Comparison of ENCODE assay signal across 26 cellular contexts in the genomic region with DNA sequence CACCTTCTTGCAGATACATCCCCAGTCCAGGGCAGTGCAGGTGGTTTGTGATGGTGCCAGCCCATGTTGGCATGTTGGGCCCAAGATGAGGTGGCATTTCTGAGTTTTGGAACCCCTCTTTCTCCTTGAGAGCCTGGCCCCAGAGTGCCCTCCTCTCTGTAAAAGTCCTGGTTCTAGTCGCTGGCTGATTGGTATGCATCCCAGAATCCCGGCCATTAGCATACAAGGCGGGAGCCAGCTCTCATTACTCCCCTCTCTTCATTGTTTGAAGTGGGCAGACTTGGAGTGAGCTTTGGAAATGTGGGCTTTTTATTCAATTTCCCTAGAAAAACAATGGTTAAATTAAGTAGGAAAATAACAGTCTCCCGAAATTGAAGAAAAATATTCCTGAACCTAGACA. TPM values are rescaled to one million over a fixed set of nuclear protein-coding genes. Genes with fewer than 3 reads are reported as not detected.
DNase-seq lines count a peak whose midpoint lies in the region; ATAC-seq and TF ChIP-seq lines count a peak whose summit lies in the region.
"Had no signal": no experiment of that assay in that cellular context is flagged by ENCODE, and none has a peak within 500 bp of the region (broad histone marks: within the 10 kb centered on the region; RNA-seq: fewer than 3 reads in every experiment).

No MANE protein-coding gene starts in this region.

- peak overlapping the region; percentile 41; the same call in 2 of the 3 replicates for H3K4me3 Mint-ChIP-seq in GM23338
- H3K4me3 Mint-ChIP-seq in glutamatergic neuron (ENCODE audit: unreplicated experiment) = peak overlapping the region; percentile 52
- peak overlapping the region; percentile 18 for H3K4me3 Mint-ChIP-seq in neural progenitor cell
- H3K4me3 Mint-ChIP-seq: activated T-cell treated with anti-CD3 and anti-CD28 coated beads, Interleukin-2, amount 50 U/mL, for 24 hours; CD4-positive, alpha-beta memory T cell; nephron progenitor cell; T-helper 1 cell treated with Interleukin-12 subunit alpha and Interleukin-12 subunit beta and Interleukin-4 antibody, amounts not matched to agents 30 μg/mL and 1 μg/mL, for 36 hours; type B pancreatic cell had no signal

- TF ChIP-seq POLR2A in erythroblast (IDR thresholded peaks at IDR 0.05; ENCODE audit: low read length) = no peak

- H3K9me2 ChIP-seq in GM23338 (ENCODE audit: insufficient read depth) = no peaks in the 10 kb centered on the region

- H3K36me3 ChIP-seq in GM23338 (ENCODE audit: insufficient read depth) = no peaks in the 10 kb centered on the region
- no peaks in the 10 kb centered on the region for H3K36me3 ChIP-seq in neural progenitor cell
- no peaks in the 10 kb centered on the region for H3K36me3 ChIP-seq in heart right ventricle
- H3K36me3 ChIP-seq: right lobe of liver had no signal

- H3K4me1 ChIP-seq in GM23338 (ENCODE audit: insufficient read depth) (peaks cover 82% of the 10 kb centered on the region), neural progenitor cell (peaks cover 35% of the 10 kb centered on the region), heart right ventricle (peaks cover 17 to 63% (median 42%) of the 10 kb centered on the region in 9 donors)

- TF ChIP-seq CTCF in GM23338 (conservative IDR thresholded peaks at IDR 0.05; ENCODE audit: low read depth in 2 of 2) = no peak
- TF ChIP-seq CTCF in glutamatergic neuron (IDR thresholded peaks at IDR 0.05; ENCODE audit: partially characterized antibody, unreplicated experiment) = no peak
- no peak for TF ChIP-seq CTCF in neural progenitor cell (IDR thresholded peaks at IDR 0.05)
- no peak for TF ChIP-seq CTCF in heart right ventricle (IDR thresholded peaks at IDR 0.05)

- no peak overlapping the region for H2AFZ ChIP-seq in GM23338
- no peak overlapping the region for H2AFZ ChIP-seq in neural progenitor cell (replicated peaks)

- H3K27me3 ChIP-seq in GM23338 (ENCODE audit: insufficient read depth) = no peaks in the 10 kb centered on the region
- H3K27me3 ChIP-seq in neural progenitor cell = no peaks in the 10 kb centered on the region
- no peaks in the 10 kb centered on the region for H3K27me3 ChIP-seq in heart right ventricle
- H3K27me3 ChIP-seq: right lobe of liver had no signal

- DNase-seq in GM23338 (ENCODE audit: low spot score) (peak; percentile 86), astrocyte of the hippocampus (ENCODE audit: low read depth, low spot score) (peak; percentile 70), glutamatergic neuron (no peak), neural progenitor cell (ENCODE audit: low spot score) (peak; percentile 67), erythroblast (lab: John Stamatoyannopoulos, UW) (no peak), heart right ventricle (no peak)
- no peak for DNase-seq in activated naive CD4-positive, alpha-beta T cell treated with Interleukin-2 at 50 U/mL for 16 hours
- DNase-seq: 8988T; activated CD4-positive, alpha-beta T cell treated with anti-CD3 and anti-CD28 coated beads for 48 hours; activated naive CD4-positive, alpha-beta T cell; activated T-cell treated with anti-CD3 and anti-CD28 coated beads, Interleukin-2, amount 50 U/mL, for 24 hours; AML-193; amniotic stem cell; CD4-positive, alpha-beta memory T cell; left ventricle myocardium superior; NCI-H1694; NCI-H526 treated with DMSO at 0.1 percent for 48 hours; nephron progenitor cell; right lobe of liver; stimulated activated CD4-positive, alpha-beta T cell treated with anti-CD3 and anti-CD28 coated beads, Interleukin-4, amount 100 ng/mL, for 4 hours; stimulated activated naive CD8-positive, alpha-beta T cell treated with anti-CD3 and anti-CD28 coated beads, Interleukin-15, Interleukin-2, amounts not matched to agents 100 U/mL and 50 U/mL, for 24 hours had no signal

- H3K9me3 ChIP-seq in neural progenitor cell (ENCODE audit: low read depth) (no peaks in the 10 kb centered on the region), heart right ventricle (no peaks in the 10 kb centered on the region)
- H3K9me3 ChIP-seq: right lobe of liver had no signal

- peaks cover 41% of the 10 kb centered on the region for H3F3A ChIP-seq in GM23338 (replicated peaks; ENCODE audit: low read depth)
- peaks cover 16% of the 10 kb centered on the region for H3F3A ChIP-seq in neural progenitor cell (ENCODE audit: low read depth)

- H3K27ac ChIP-seq in GM23338 (ENCODE audit: low read depth) = peak overlapping the region; percentile 56
- H3K27ac ChIP-seq in neural progenitor cell = no peak overlapping the region
- peak overlapping the region in 1 of 10 donors; percentile 7 for H3K27ac ChIP-seq in heart right ventricle
- H3K27ac ChIP-seq: right lobe of liver, SK-N-MC had no signal

- H3K79me2 ChIP-seq in GM23338 (replicated peaks; ENCODE audit: insufficient read depth) (peaks cover 79% of the 10 kb centered on the region), neural progenitor cell (ENCODE audit: low read depth) (peaks cover 91% of the 10 kb centered on the region)

- H3K4me3 ChIP-seq in GM23338 (peak overlapping the region; percentile 0; the same call in 1 of the 2 replicates), neural progenitor cell (no peak overlapping the region), heart right ventricle (no peak overlapping the region)
- H3K4me3 ChIP-seq: right lobe of liver, SK-N-MC had no signal

- ATAC-seq in GM23338 (peak; percentile 77), HG02870 (IDR thresholded peaks at IDR 0.05; ENCODE audit: unreplicated experiment) (no peak), heart right ventricle (no peak)
- ATAC-seq: left ventricle myocardium superior; right lobe of liver; stimulated activated naive CD8-positive, alpha-beta T cell treated with anti-CD3 and anti-CD28 coated beads, Interleukin-15, Interleukin-2, amounts not matched to agents 100 U/mL and 50 U/mL, for 24 hours had no signal

- intact Hi-C loops in heart right ventricle (cut with DNase I) = no loop called here

- 68 to 70% methylated on average over 4 of the region's 4 CpGs for WGBS in heart right ventricle, 2 donors

- H3K4me1 Mint-ChIP-seq in GM23338 = peaks cover 80% of the 10 kb centered on the region
- H3K4me1 Mint-ChIP-seq in glutamatergic neuron (ENCODE audit: low read depth, unreplicated experiment) = peaks cover 46% of the 10 kb centered on the region
- peaks cover 63% of the 10 kb centered on the region for H3K4me1 Mint-ChIP-seq in neural progenitor cell
- H3K4me1 Mint-ChIP-seq: CD4-positive, alpha-beta memory T cell had no signal

- H3K27ac Mint-ChIP-seq in GM23338 (peak overlapping the region; percentile 92), glutamatergic neuron (ENCODE audit: unreplicated experiment) (no peak overlapping the region), neural progenitor cell (peak overlapping the region; percentile 13)
- H3K27ac Mint-ChIP-seq: activated T-cell treated with anti-CD3 and anti-CD28 coated beads, Interleukin-2, amount 50 U/mL, for 24 hours; CD4-positive, alpha-beta memory T cell; nephron progenitor cell; T-helper 1 cell treated with Interleukin-12 subunit alpha and Interleukin-12 subunit beta and Interleukin-4 antibody, amounts not matched to agents 30 μg/mL and 1 μg/mL, for 36 hours; type B pancreatic cell had no signal

- peak overlapping the region; percentile 67 for H3K4me2 ChIP-seq in GM23338
- H3K4me2 ChIP-seq in neural progenitor cell = peak overlapping the region; percentile 55

- peaks cover 13% of the 10 kb centered on the region for H3K27me3 Mint-ChIP-seq in GM23338 (ENCODE audit: insufficient read depth, low read depth, poor library complexity)
- peaks cover 12% of the 10 kb centered on the region for H3K27me3 Mint-ChIP-seq in glutamatergic neuron (ENCODE audit: unreplicated experiment)
- H3K27me3 Mint-ChIP-seq in neural progenitor cell (ENCODE audit: insufficient read depth, low read depth) = peaks cover 10% of the 10 kb centered on the region
- H3K27me3 Mint-ChIP-seq: type B pancreatic cell had no signal

- H4K20me1 ChIP-seq in GM23338 (replicated peaks; ENCODE audit: insufficient read depth) = no peaks in the 10 kb centered on the region
- peaks cover 59% of the 10 kb centered on the region for H4K20me1 ChIP-seq in neural progenitor cell (ENCODE audit: low read depth)

- H3K9me3 Mint-ChIP-seq in GM23338 (peaks cover 2% of the 10 kb centered on the region; the same call in 1 of the 3 replicates), glutamatergic neuron (ENCODE audit: unreplicated experiment) (peaks cover 7% of the 10 kb centered on the region), neural progenitor cell (no peaks in the 10 kb centered on the region)
- H3K9me3 Mint-ChIP-seq: T-helper 1 cell treated with Interleukin-12 subunit alpha and Interleukin-12 subunit beta and Interleukin-4 antibody, amounts not matched to agents 30 μg/mL and 1 μg/mL, for 36 hours; type B pancreatic cell had no signal

- H3K36me3 Mint-ChIP-seq in GM23338 (ENCODE audit: low read depth) (peaks cover 17% of the 10 kb centered on the region; the same call in 2 of the 3 replicates), glutamatergic neuron (ENCODE audit: unreplicated experiment) (no peaks in the 10 kb centered on the region), neural progenitor cell (peaks cover 6% of the 10 kb centered on the region)
- H3K36me3 Mint-ChIP-seq: CD4-positive, alpha-beta memory T cell had no signal

- H3K9ac ChIP-seq in neural progenitor cell = no peak overlapping the region

TF ChIP-seq in GM23338, 12 proteins besides CTCF, POLR2A, EP300 and RAD21:
- TF ChIP-seq NANOG (IDR thresholded peaks at IDR 0.05; ENCODE audit: borderline replicate concordance) (no peak), POLR2AphosphoS5 (IDR thresholded peaks at IDR 0.05; ENCODE audit: low read depth) (peak; percentile 61; the same call in 1 of the 2 replicates), EZH2 (IDR thresholded peaks at IDR 0.05; ENCODE audit: low read depth, unreplicated experiment) (no peak)

RNA-seq across cellular contexts. Expression of gene ARHGEF10L, which starts 7.8 kb away (rescaled TPM):
- 37.9 and 46.8 TPM in 2 replicates for total RNA-seq in GM23338 (2014; rRNA removed; shearing (Covaris generic))
- polyA plus RNA-seq in GM23338 (2016; fragmentation: Nextera tagmentation; extraction: Ambion mirVana) (12.1 and 13.4 TPM in 2 replicates), heart right ventricle (10 to 100 TPM; 52.8 to 68.4 TPM)
- total RNA-seq in glutamatergic neuron (ENCODE audit: unreplicated experiment) (89.8 TPM), neural progenitor cell (ENCODE audit: low replicate concordance) (20.3 and 29.4 TPM in 2 replicates), heart right ventricle (10 to 100 TPM; 45.4 to 65.0 (median 49.4) TPM)
- total RNA-seq: activated CD8-positive, alpha-beta memory T cell treated with anti-CD3 and anti-CD28 coated beads for 36 hours had no signal
- polyA plus RNA-seq: CD4-positive, alpha-beta memory T cell had no signal

Comparison
In these comparisons a context has a peak if more than half of its experiments do, and no peak if none do; other contexts are left out.
1. DNase-seq: peak in GM23338 (single experiment), astrocyte of the hippocampus (single experiment) and neural progenitor cell (single experiment); none in glutamatergic neuron (single experiment), activated naive CD4-positive, alpha-beta T cell treated with Interleukin-2 at 50 U/mL for 16 hours (single experiment), erythroblast (0 of 2) and heart right ventricle (0 of 2).
2. Peak in every context shown above with its lines, with median percentiles within 50 percentile points of each other: H3K4me3 Mint-ChIP-seq.